Comparison of ENCODE assay signal across 8 cellular contexts in the genomic region with DNA sequence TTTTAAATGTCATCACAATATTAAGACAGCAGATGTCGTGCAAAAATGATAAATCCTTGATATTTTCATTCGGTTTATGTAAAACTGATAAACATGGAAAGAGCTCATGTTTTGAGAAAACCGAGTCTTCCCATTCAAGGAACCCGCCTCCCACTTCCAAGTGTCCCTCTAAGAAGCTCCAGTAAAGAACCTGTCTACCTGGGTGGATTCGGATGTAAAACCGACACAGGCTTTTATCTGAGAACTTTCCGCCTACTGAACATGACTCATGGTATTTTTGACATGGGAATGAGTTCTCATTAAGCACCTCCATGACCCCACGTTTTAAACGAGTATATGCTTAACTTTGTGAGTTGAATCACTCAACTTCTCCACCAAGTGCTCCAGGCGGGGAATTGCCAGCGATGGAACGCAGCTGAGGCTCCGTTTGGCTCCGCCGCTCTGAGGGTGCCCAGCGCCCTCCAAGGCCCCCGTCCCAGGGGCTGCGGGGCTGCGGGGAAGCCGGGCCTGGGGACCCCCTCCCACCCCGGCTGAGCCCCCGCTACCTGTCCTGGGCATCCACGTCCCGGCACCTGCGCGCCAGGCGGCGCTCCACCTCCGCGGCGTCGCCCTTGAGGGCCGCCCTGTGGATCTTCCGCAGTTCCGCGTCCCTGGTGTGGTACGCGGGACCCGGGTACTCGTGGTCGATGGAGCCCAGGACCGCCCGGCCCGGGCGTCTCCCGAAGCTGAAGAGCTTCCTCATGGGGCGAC.
A peak's percentile ranks its signal among the peaks of the same experiment; 100 is the strongest.
DNase-seq lines count a peak whose midpoint lies in the region; ATAC-seq and TF ChIP-seq lines count a peak whose summit lies in the region.

No MANE protein-coding gene starts in this region.

- H3K4me3 ChIP-seq in choroid plexus epithelial cell (ENCODE audit: low read depth, low read length) (peak overlapping the region; percentile 43), lower lobe of right lung (peak overlapping the region; percentile 48)

- peak; percentile 62 for DNase-seq in T-helper 2 cell treated with Interferon-gamma antibody and Interleukin-4, amounts not matched to agents 5 μg/mL and 100 μg/mL, for 36 hours (ENCODE audit: low spot score)
- DNase-seq in choroid plexus epithelial cell (ENCODE audit: low read depth) (peak; percentile 23), lower lobe of right lung (no peak), GOT3 (lab: John Stamatoyannopoulos, UW) (no peak)
- DNase-seq in stimulated activated CD8-positive, alpha-beta memory T cell treated with anti-CD3 and anti-CD28 coated beads, Interleukin-2, amount 100 ng/mL, for 48 hours (ENCODE audit: low read depth in 2 of 2), result peak; percentile 21 to 26

- H3K4me1 ChIP-seq in ES-I3 (ENCODE audit: insufficient read depth, low read length) (no peaks in the 10 kb centered on the region), lower lobe of right lung (peaks cover 18% of the 10 kb centered on the region)

- TF ChIP-seq CTCF in choroid plexus epithelial cell (conservative IDR thresholded peaks at IDR 0.05; ENCODE audit: low read depth, low read length) (peak; percentile 2), lower lobe of right lung (IDR thresholded peaks at IDR 0.05) (no peak)

- H3K36me3 Mint-ChIP-seq in T-helper 2 cell treated with Interferon-gamma antibody and Interleukin-4, amounts not matched to agents 5 μg/mL and 100 μg/mL, for 36 hours (ENCODE audit: low read depth), result no peaks in the 10 kb centered on the region

- intact Hi-C loops in lower lobe of right lung (cut with DNase I), result no loop called here

- no peaks in the 10 kb centered on the region for H3K36me3 ChIP-seq in ES-I3 (ENCODE audit: insufficient read depth, low read length)
- no peaks in the 10 kb centered on the region for H3K36me3 ChIP-seq in lower lobe of right lung

- H3K27me3 ChIP-seq in lower lobe of right lung (ENCODE audit: low read depth), result peaks cover 81% of the 10 kb centered on the region

- ATAC-seq in HG03025 (IDR thresholded peaks at IDR 0.05; ENCODE audit: low FRiP score, unreplicated experiment) (peak; percentile 17), lower lobe of right lung (peak; percentile 51 to 74), HG03565 (IDR thresholded peaks at IDR 0.05; ENCODE audit: unreplicated experiment) (no peak)

- peaks cover 5% of the 10 kb centered on the region for H3K9me3 Mint-ChIP-seq in T-helper 2 cell treated with Interferon-gamma antibody and Interleukin-4, amounts not matched to agents 5 μg/mL and 100 μg/mL, for 36 hours

- H3K27me3 Mint-ChIP-seq in T-helper 2 cell treated with Interferon-gamma antibody and Interleukin-4, amounts not matched to agents 5 μg/mL and 100 μg/mL, for 36 hours (ENCODE audit: low read depth), result peaks cover 35% of the 10 kb centered on the region

- H3K4me3 Mint-ChIP-seq in T-helper 2 cell treated with Interferon-gamma antibody and Interleukin-4, amounts not matched to agents 5 μg/mL and 100 μg/mL, for 36 hours, result peak overlapping the region; percentile 80

- H3K9ac ChIP-seq in ES-I3 (ENCODE audit: low read depth, low read length), result peak overlapping the region; percentile 54; the same call in 1 of the 2 replicates

- H3K27ac Mint-ChIP-seq in T-helper 2 cell treated with Interferon-gamma antibody and Interleukin-4, amounts not matched to agents 5 μg/mL and 100 μg/mL, for 36 hours, result peak overlapping the region; percentile 86

- peak overlapping the region; percentile 36 for H3K27ac ChIP-seq in lower lobe of right lung

- H3K4me1 Mint-ChIP-seq in T-helper 2 cell treated with Interferon-gamma antibody and Interleukin-4, amounts not matched to agents 5 μg/mL and 100 μg/mL, for 36 hours (ENCODE audit: low read depth), result peaks cover 10% of the 10 kb centered on the region

- H3K9me3 ChIP-seq in ES-I3 (ENCODE audit: control insufficient read depth, insufficient read depth, low read length) (no peaks in the 10 kb centered on the region), lower lobe of right lung (no peaks in the 10 kb centered on the region)

Comparison
In these comparisons a context has a peak if more than half of its experiments do, and no peak if none do; other contexts are left out.
1. DNase-seq: peak in T-helper 2 cell treated with Interferon-gamma antibody and Interleukin-4, amounts not matched to agents 5 μg/mL and 100 μg/mL, for 36 hours (single experiment), choroid plexus epithelial cell (single experiment) and stimulated activated CD8-positive, alpha-beta memory T cell treated with anti-CD3 and anti-CD28 coated beads, Interleukin-2, amount 100 ng/mL, for 48 hours (2 of 2); none in lower lobe of right lung (single experiment) and GOT3 (single experiment).